ENCODE assay signal across 1 cellular context in the genomic region with DNA sequence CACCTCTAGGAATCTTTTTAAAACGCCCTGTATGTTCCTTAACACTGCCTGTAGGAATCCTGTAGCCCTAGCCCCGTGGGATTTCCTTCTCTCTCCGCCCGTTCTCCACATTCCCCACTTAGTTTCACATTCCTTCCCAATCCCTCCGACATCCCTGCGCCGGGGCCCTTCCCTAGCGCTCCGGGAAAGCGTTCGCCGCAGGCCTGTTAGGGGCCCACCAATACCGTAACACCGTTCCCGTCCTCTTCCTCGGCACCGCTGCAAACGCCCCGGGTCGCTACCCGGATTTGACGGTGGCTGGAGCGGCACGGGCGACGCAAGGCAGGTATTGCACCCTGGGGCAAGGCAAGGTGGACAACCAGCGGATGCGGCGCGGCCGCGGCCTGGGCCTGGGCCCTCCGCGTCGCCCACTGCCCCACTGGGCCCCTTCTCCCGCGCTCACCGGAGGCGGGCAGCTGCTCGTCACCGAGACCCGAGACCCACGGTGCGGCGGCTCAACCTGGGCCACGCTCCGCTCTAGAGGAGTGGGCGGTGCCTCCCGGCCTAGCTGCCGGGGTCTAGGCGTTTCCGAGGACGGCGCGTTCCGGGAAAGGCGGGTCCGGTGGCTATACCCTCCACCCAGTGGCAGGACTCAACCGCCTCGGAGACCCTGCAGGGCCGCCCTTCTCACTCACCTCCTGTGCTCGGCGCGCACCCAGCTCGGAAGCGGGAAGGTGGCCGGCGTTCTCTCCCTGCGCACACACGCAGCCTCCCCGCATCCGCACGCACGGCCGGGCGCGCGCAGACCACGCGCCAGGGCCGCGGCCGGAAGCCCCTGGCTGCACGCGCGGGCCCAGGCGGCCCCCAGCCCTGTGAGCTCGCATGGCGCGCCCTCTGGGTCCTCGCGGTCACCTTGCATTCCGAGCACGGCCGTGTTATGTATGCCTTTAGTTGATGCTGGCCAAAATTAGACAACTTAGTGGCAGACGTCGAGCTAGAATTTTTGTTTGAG.
A peak's percentile ranks its signal among the peaks of the same experiment; 100 is the strongest.
TF ChIP-seq lines count a peak whose summit lies in the region.

A gene with protein sequence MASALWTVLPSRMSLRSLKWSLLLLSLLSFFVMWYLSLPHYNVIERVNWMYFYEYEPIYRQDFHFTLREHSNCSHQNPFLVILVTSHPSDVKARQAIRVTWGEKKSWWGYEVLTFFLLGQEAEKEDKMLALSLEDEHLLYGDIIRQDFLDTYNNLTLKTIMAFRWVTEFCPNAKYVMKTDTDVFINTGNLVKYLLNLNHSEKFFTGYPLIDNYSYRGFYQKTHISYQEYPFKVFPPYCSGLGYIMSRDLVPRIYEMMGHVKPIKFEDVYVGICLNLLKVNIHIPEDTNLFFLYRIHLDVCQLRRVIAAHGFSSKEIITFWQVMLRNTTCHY (minus strand): TSS at position 789 of the 991 bp plus-strand sequence. CDS start 18,595 bp downstream, outside the sequence.

TF ChIP-seq in WTC11, 78 proteins besides CTCF, POLR2A, EP300 and RAD21 (continued from another document):
- TF ChIP-seq, protein P1, sequence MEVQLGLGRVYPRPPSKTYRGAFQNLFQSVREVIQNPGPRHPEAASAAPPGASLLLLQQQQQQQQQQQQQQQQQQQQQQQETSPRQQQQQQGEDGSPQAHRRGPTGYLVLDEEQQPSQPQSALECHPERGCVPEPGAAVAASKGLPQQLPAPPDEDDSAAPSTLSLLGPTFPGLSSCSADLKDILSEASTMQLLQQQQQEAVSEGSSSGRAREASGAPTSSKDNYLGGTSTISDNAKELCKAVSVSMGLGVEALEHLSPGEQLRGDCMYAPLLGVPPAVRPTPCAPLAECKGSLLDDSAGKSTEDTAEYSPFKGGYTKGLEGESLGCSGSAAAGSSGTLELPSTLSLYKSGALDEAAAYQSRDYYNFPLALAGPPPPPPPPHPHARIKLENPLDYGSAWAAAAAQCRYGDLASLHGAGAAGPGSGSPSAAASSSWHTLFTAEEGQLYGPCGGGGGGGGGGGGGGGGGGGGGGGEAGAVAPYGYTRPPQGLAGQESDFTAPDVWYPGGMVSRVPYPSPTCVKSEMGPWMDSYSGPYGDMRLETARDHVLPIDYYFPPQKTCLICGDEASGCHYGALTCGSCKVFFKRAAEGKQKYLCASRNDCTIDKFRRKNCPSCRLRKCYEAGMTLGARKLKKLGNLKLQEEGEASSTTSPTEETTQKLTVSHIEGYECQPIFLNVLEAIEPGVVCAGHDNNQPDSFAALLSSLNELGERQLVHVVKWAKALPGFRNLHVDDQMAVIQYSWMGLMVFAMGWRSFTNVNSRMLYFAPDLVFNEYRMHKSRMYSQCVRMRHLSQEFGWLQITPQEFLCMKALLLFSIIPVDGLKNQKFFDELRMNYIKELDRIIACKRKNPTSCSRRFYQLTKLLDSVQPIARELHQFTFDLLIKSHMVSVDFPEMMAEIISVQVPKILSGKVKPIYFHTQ (CRISPR knock-in tag; IDR thresholded peaks at IDR 0.05), result no peak
- TF ChIP-seq SP1 (CRISPR knock-in tag; conservative IDR thresholded peaks at IDR 0.05) (peak; percentile 51; the same call in 1 of the 2 replicates), ZNF232 (CRISPR knock-in tag; IDR thresholded peaks at IDR 0.05) (peak; percentile 87; the same call in 1 of the 2 replicates), RORB (CRISPR knock-in tag; IDR thresholded peaks at IDR 0.05) (no peak), NR2C2 (CRISPR knock-in tag; IDR thresholded peaks at IDR 0.05) (peak; percentile 75; the same call in 1 of the 2 replicates), ZNF671 (CRISPR knock-in tag; IDR thresholded peaks at IDR 0.05) (no peak), GABPB1 (CRISPR knock-in tag; IDR thresholded peaks at IDR 0.05) (no peak), PRRX2 (CRISPR knock-in tag; IDR thresholded peaks at IDR 0.05) (no peak; the same call in 1 of the 2 replicates), ZNF138 (CRISPR knock-in tag; conservative IDR thresholded peaks at IDR 0.05) (no peak), MXD4 (CRISPR knock-in tag; IDR thresholded peaks at IDR 0.05; ENCODE audit: borderline replicate concordance) (no peak), OVOL2 (CRISPR knock-in tag; IDR thresholded peaks at IDR 0.05; ENCODE audit: borderline replicate concordance) (no peak), ETV6 (CRISPR knock-in tag; IDR thresholded peaks at IDR 0.05) (peak; percentile 87), ZBTB21 (CRISPR knock-in tag; IDR thresholded peaks at IDR 0.05; ENCODE audit: borderline replicate concordance) (peak; percentile 72; the same call in 1 of the 2 replicates), NFE2L1 (CRISPR knock-in tag; IDR thresholded peaks at IDR 0.05) (peak; percentile 86; the same call in 1 of the 2 replicates), NR3C1 (CRISPR knock-in tag; conservative IDR thresholded peaks at IDR 0.05; ENCODE audit: low read depth) (no peak)
- TF ChIP-seq, protein P2, sequence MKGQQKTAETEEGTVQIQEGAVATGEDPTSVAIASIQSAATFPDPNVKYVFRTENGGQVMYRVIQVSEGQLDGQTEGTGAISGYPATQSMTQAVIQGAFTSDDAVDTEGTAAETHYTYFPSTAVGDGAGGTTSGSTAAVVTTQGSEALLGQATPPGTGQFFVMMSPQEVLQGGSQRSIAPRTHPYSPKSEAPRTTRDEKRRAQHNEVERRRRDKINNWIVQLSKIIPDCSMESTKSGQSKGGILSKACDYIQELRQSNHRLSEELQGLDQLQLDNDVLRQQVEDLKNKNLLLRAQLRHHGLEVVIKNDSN (CRISPR knock-in tag; IDR thresholded peaks at IDR 0.05), result peak; percentile 46
